Comparison of ENCODE assay signal across 15 cellular contexts in genomic region chr15:60605879-60606304, GRCh38.
DNase-seq lines count a peak whose midpoint lies in the region; ATAC-seq, FAIRE-seq and TF ChIP-seq lines count a peak whose summit lies in the region.
"Had no signal": no experiment of that assay in that cellular context is flagged by ENCODE, and none has a peak within 500 bp of the region (broad histone marks: within the 10 kb centered on the region; RNA-seq: fewer than 3 reads in every experiment).

No MANE protein-coding gene starts in this region.

- no peak overlapping the region for H3K18ac ChIP-seq in H1 (ENCODE audit: extremely low read depth, low read length)

- H2BK15ac ChIP-seq in H1 (ENCODE audit: low read length) = no peak overlapping the region

- no peak overlapping the region for H2BK20ac ChIP-seq in H1 (ENCODE audit: low read length)

- H2AFZ ChIP-seq in Loucy (ENCODE audit: low read length) (no peak overlapping the region), H1 (ENCODE audit: low read length) (no peak overlapping the region)

- ATAC-seq in left lung (peak; percentile 41), thoracic aorta (ENCODE audit: insufficient number of reproducible peaks, low FRiP score, low read depth) (no peak), GM21526 (IDR thresholded peaks at IDR 0.05; ENCODE audit: low FRiP score, unreplicated experiment) (no peak), omental fat pad (ENCODE audit: low FRiP score) (no peak), HG03469 (IDR thresholded peaks at IDR 0.05; ENCODE audit: unreplicated experiment) (no peak)
- ATAC-seq: activated CD4-positive, alpha-beta T cell treated with anti-CD3 and anti-CD28 coated beads for 36 hours; esophagus mucosa; mucosa of descending colon had no signal

- H3K4me3 ChIP-seq in Loucy (ENCODE audit: low read length, poor library complexity, severe bottlenecking) (peak overlapping the region; percentile 36), H1 (ENCODE audit: extremely low read depth in 1 of 4, insufficient read depth in 2 of 4, low read depth in 3 of 4, low read length in 4 of 4) (no peak overlapping the region), left lung (no peak overlapping the region), thoracic aorta (peak overlapping the region; percentile 51)
- H3K4me3 ChIP-seq: mucosa of descending colon had no signal

- intact Hi-C loops in left lung (cut with DNase I) = no loop called here
- intact Hi-C loops in activated T-helper 1 cell treated with anti-CD3 and anti-CD28 coated beads, Interleukin-12 subunit alpha, Interleukin-12 subunit beta, Interleukin-2, Interleukin-4 antibody, amounts not matched to agents 30 ng/mL and 10 ng/mL and 1 ng/mL, durations not matched to agents 14 hours and 24 hours and 36 hours (cut with micrococcal nuclease) = no loop called here

- no peaks in the 10 kb centered on the region for H3K23me2 ChIP-seq in H1 (ENCODE audit: low read depth, low read length)

- H3K9me2 ChIP-seq in Loucy (replicated peaks; ENCODE audit: low read depth, low read length) = no peaks in the 10 kb centered on the region

- peaks cover 30% of the 10 kb centered on the region for H3K4me1 Mint-ChIP-seq in activated T-helper 1 cell treated with anti-CD3 and anti-CD28 coated beads, Interleukin-12 subunit alpha, Interleukin-12 subunit beta, Interleukin-2, Interleukin-4 antibody, amounts not matched to agents 30 ng/mL and 10 ng/mL and 1 ng/mL, durations not matched to agents 14 hours and 24 hours and 36 hours (ENCODE audit: low read depth)

- H3K27me3 ChIP-seq in Loucy (ENCODE audit: insufficient read depth, low read length, poor library complexity, severe bottlenecking) (no peaks in the 10 kb centered on the region), H1 (replicated peaks in 1 of 4; ENCODE audit: control insufficient read depth in 3 of 4, extremely low read depth in 1 of 4, insufficient read depth in 3 of 4, low read length in 3 of 4) (no peaks in the 10 kb centered on the region; a peak in 1 of 7 replicates), left lung (no peaks in the 10 kb centered on the region), thoracic aorta (replicated peaks; ENCODE audit: insufficient read depth) (no peaks in the 10 kb centered on the region)

- no peak overlapping the region for H4K8ac ChIP-seq in H1 (ENCODE audit: extremely low read depth, insufficient read depth, low read length)

- no peak overlapping the region for H4K91ac ChIP-seq in H1 (replicated peaks; ENCODE audit: insufficient read length, low read length)

- H3K9ac ChIP-seq in Loucy (ENCODE audit: low read depth, low read length, poor library complexity, severe bottlenecking) = peak overlapping the region; percentile 42
- no peak overlapping the region for H3K9ac ChIP-seq in H1 (replicated peaks in 1 of 4; ENCODE audit: extremely low read depth in 1 of 4, low read depth in 3 of 4, low read length in 3 of 4)

- H3K23ac ChIP-seq in H1 (ENCODE audit: insufficient read length) = no peak overlapping the region

- no peak for TF ChIP-seq POLR2A in H1 (IDR thresholded peaks at IDR 0.05; ENCODE audit: control extremely low read depth in 1 of 2, low read depth in 2 of 2, low read length in 2 of 2)

- no peak overlapping the region for H3K4ac ChIP-seq in H1 (replicated peaks; ENCODE audit: insufficient read length, low read depth, low read length)

- WGBS in H1 (ENCODE audit: extremely low coverage in 1 of 2, insufficient coverage in 1 of 2, insufficient read length in 1 of 2, insufficient replicate concordance in 2 of 2, low coverage in 1 of 2, low lambda C conversion rate in 2 of 2, missing lambda C conversion rate in 1 of 2), 2 experiments = 89% methylated on average over 6 of the region's 6 CpGs; no CpG with 5 or more reads in 1 of the 2 experiments

- TF ChIP-seq CTCF in Loucy (conservative IDR thresholded peaks at IDR 0.05; ENCODE audit: low read length) (no peak), H1 (IDR thresholded peaks at IDR 0.05; ENCODE audit: control extremely low read depth in 1 of 3, insufficient read depth in 1 of 3, low read depth in 1 of 3, low read length in 3 of 3) (no peak), left lung (IDR thresholded peaks at IDR 0.05) (no peak), thoracic aorta (IDR thresholded peaks at IDR 0.05) (no peak), omental fat pad (IDR thresholded peaks at IDR 0.05) (no peak)

- no peak for TF ChIP-seq EP300 in H1 (IDR thresholded peaks at IDR 0.05; ENCODE audit: borderline replicate concordance in 1 of 2, low read depth in 2 of 2, low read length in 2 of 2)

- no peak overlapping the region for H2AK5ac ChIP-seq in H1 (ENCODE audit: low read depth, low read length)

- peaks cover 27% of the 10 kb centered on the region for H3K27me3 Mint-ChIP-seq in activated T-helper 1 cell treated with anti-CD3 and anti-CD28 coated beads, Interleukin-12 subunit alpha, Interleukin-12 subunit beta, Interleukin-2, Interleukin-4 antibody, amounts not matched to agents 30 ng/mL and 10 ng/mL and 1 ng/mL, durations not matched to agents 14 hours and 24 hours and 36 hours (ENCODE audit: insufficient read depth)
- H3K27me3 Mint-ChIP-seq: activated naive CD8-positive, alpha-beta T cell had no signal

- no peaks in the 10 kb centered on the region for H3K36me3 ChIP-seq in Loucy (ENCODE audit: insufficient read depth, low read length)
- H3K36me3 ChIP-seq in H1 (ENCODE audit: control insufficient read depth in 2 of 4, insufficient read depth in 4 of 4, low read length in 3 of 4) = no peaks in the 10 kb centered on the region
- H3K36me3 ChIP-seq in left lung = no peaks in the 10 kb centered on the region
- no peaks in the 10 kb centered on the region for H3K36me3 ChIP-seq in thoracic aorta

- H3K79me1 ChIP-seq in H1 (ENCODE audit: low read depth, low read length) = no peaks in the 10 kb centered on the region

- H3K79me2 ChIP-seq in Loucy (ENCODE audit: insufficient read depth, low read length) (no peaks in the 10 kb centered on the region), H1 (ENCODE audit: control insufficient read depth in 1 of 2, insufficient read depth in 2 of 2, low read length in 2 of 2) (no peaks in the 10 kb centered on the region)

- no peak for TF ChIP-seq RAD21 in H1 (IDR thresholded peaks at IDR 0.05 in 1 of 2, conservative IDR thresholded peaks at IDR 0.05 in 1 of 2; ENCODE audit: low read depth in 2 of 2, low read length in 2 of 2)

- no peak overlapping the region for H2BK5ac ChIP-seq in H1 (ENCODE audit: low read depth, low read length)

- POLR2A ChIA-PET in H1 (lab: Charles Lee; ENCODE audit: partially characterized antibody) = no interaction called here

- H2BK12ac ChIP-seq in H1 (ENCODE audit: low read depth, low read length) = no peak overlapping the region

- H3K36me3 Mint-ChIP-seq in activated T-helper 1 cell treated with anti-CD3 and anti-CD28 coated beads, Interleukin-12 subunit alpha, Interleukin-12 subunit beta, Interleukin-2, Interleukin-4 antibody, amounts not matched to agents 30 ng/mL and 10 ng/mL and 1 ng/mL, durations not matched to agents 14 hours and 24 hours and 36 hours (ENCODE audit: low read depth) = no peaks in the 10 kb centered on the region

- H3K9me3 ChIP-seq in Loucy (ENCODE audit: insufficient read depth, low read depth, low read length) = no peaks in the 10 kb centered on the region
- 0 out of 4 replicates have a peak, but pooled peaks cover 0 to 5% of the 10 kb centered on the region in 2 experiments for H3K9me3 ChIP-seq in H1 (ENCODE audit: insufficient read depth in 2 of 2, low read depth in 1 of 2, low read length in 1 of 2)
- no peaks in the 10 kb centered on the region for H3K9me3 ChIP-seq in left lung
- no peaks in the 10 kb centered on the region for H3K9me3 ChIP-seq in thoracic aorta
- H3K9me3 ChIP-seq: mucosa of descending colon had no signal

- DNase-seq in H1 (ENCODE audit: low read depth in 1 of 2, low spot score in 2 of 2) = no peak
- no peak for DNase-seq in left lung
- no peak for DNase-seq in thoracic aorta (ENCODE audit: low spot score)
- no peak for DNase-seq in omental fat pad (ENCODE audit: low spot score)
- DNase-seq in activated T-helper 1 cell treated with anti-CD3 and anti-CD28 coated beads, Interleukin-12 subunit alpha, Interleukin-12 subunit beta, Interleukin-2, Interleukin-4 antibody, amounts not matched to agents 30 ng/mL and 10 ng/mL and 1 ng/mL, durations not matched to agents 14 hours and 24 hours and 36 hours (ENCODE audit: low spot score) = no peak
- DNase-seq: activated CD4-positive, alpha-beta T cell treated with anti-CD3 and anti-CD28 coated beads for 36 hours; mucosa of descending colon; NCI-H187 treated with DMSO at 0.1 percent for 48 hours; stimulated activated CD4-positive, alpha-beta T cell treated with anti-CD3 and anti-CD28 coated beads, Interleukin-2, amount 100 ng/mL, for 24 hours had no signal

- H3K27ac ChIP-seq in H1 (ENCODE audit: low read depth, low read length) (no peak overlapping the region), left lung (peak overlapping the region; percentile 37 to 49), thoracic aorta (peak overlapping the region in 1 of 2 donors; percentile 22)
- H3K27ac ChIP-seq: HL-60 had no signal

- no peaks in the 10 kb centered on the region for H3K9me3 Mint-ChIP-seq in activated T-helper 1 cell treated with anti-CD3 and anti-CD28 coated beads, Interleukin-12 subunit alpha, Interleukin-12 subunit beta, Interleukin-2, Interleukin-4 antibody, amounts not matched to agents 30 ng/mL and 10 ng/mL and 1 ng/mL, durations not matched to agents 14 hours and 24 hours and 36 hours

- peak; percentile 13 for FAIRE-seq in H1 (lab: Jason Lieb, UNC)

- no peak overlapping the region for H2BK120ac ChIP-seq in H1 (replicated peaks; ENCODE audit: low read depth, low read length)

- CTCF ChIA-PET in H1 (lab: Charles Lee; ENCODE audit: partially characterized antibody) = interaction anchor here (1.1 to 1.5 kb wide), 3 partner anchors 52 to 311 kb away, joined by 3 to 10 read pairs (median 3); no protein-coding TSS in a partner anchor

- H3K14ac ChIP-seq in H1 (ENCODE audit: insufficient read length) = no peak overlapping the region

- no peak overlapping the region for H3K56ac ChIP-seq in H1 (replicated peaks; ENCODE audit: insufficient read length, low read depth, low read length)

- no peak overlapping the region for H3K27ac Mint-ChIP-seq in activated T-helper 1 cell treated with anti-CD3 and anti-CD28 coated beads, Interleukin-12 subunit alpha, Interleukin-12 subunit beta, Interleukin-2, Interleukin-4 antibody, amounts not matched to agents 30 ng/mL and 10 ng/mL and 1 ng/mL, durations not matched to agents 14 hours and 24 hours and 36 hours
- H3K27ac Mint-ChIP-seq: activated CD4-positive, alpha-beta T cell treated with anti-CD3 and anti-CD28 coated beads for 36 hours; activated naive CD8-positive, alpha-beta T cell had no signal

- no peak overlapping the region for H4K5ac ChIP-seq in H1 (ENCODE audit: insufficient read length, low read depth, low read length)

- H3K4me3 Mint-ChIP-seq in activated T-helper 1 cell treated with anti-CD3 and anti-CD28 coated beads, Interleukin-12 subunit alpha, Interleukin-12 subunit beta, Interleukin-2, Interleukin-4 antibody, amounts not matched to agents 30 ng/mL and 10 ng/mL and 1 ng/mL, durations not matched to agents 14 hours and 24 hours and 36 hours = no peak overlapping the region
- H3K4me3 Mint-ChIP-seq: activated CD4-positive, alpha-beta T cell treated with anti-CD3 and anti-CD28 coated beads for 36 hours; activated naive CD8-positive, alpha-beta T cell had no signal

- no peaks in the 10 kb centered on the region for H4K20me1 ChIP-seq in Loucy (ENCODE audit: insufficient read depth, low read length, poor library complexity, severe bottlenecking)
- no peaks in the 10 kb centered on the region for H4K20me1 ChIP-seq in H1 (replicated peaks in 1 of 2; ENCODE audit: control insufficient read depth in 1 of 2, insufficient read depth in 2 of 2, low read length in 2 of 2)

- peaks cover 44% of the 10 kb centered on the region for H3K4me1 ChIP-seq in Loucy (ENCODE audit: insufficient read depth, low read length, poor library complexity, severe bottlenecking)
- no peaks in the 10 kb centered on the region for H3K4me1 ChIP-seq in H1 (replicated peaks in 1 of 4; ENCODE audit: control insufficient read depth in 3 of 4, insufficient read depth in 4 of 4, low read length in 3 of 4)
- no peaks in the 10 kb centered on the region for H3K4me1 ChIP-seq in left lung
- peaks cover 0 to 12% of the 10 kb centered on the region in 2 donors for H3K4me1 ChIP-seq in thoracic aorta (ENCODE audit: control insufficient read depth in 1 of 2, low read depth in 2 of 2)

- H3F3A ChIP-seq in Loucy (ENCODE audit: low read depth) = no peaks in the 10 kb centered on the region

- H3K4me2 ChIP-seq in Loucy (ENCODE audit: low read depth, low read length, poor library complexity, severe bottlenecking) (peak overlapping the region; percentile 66), H1 (ENCODE audit: insufficient read depth in 1 of 2, low read depth in 2 of 2, low read length in 2 of 2) (no peak overlapping the region)

Comparison
In these comparisons a context has a peak if more than half of its experiments do, and no peak if none do; other contexts are left out.
1. H3K4me3 ChIP-seq: peak in Loucy (single experiment) and thoracic aorta (single experiment); none in H1 (0 of 4) and left lung (0 of 2).